11 cellular contexts compared by ENCODE assay signal in the genomic region with DNA sequence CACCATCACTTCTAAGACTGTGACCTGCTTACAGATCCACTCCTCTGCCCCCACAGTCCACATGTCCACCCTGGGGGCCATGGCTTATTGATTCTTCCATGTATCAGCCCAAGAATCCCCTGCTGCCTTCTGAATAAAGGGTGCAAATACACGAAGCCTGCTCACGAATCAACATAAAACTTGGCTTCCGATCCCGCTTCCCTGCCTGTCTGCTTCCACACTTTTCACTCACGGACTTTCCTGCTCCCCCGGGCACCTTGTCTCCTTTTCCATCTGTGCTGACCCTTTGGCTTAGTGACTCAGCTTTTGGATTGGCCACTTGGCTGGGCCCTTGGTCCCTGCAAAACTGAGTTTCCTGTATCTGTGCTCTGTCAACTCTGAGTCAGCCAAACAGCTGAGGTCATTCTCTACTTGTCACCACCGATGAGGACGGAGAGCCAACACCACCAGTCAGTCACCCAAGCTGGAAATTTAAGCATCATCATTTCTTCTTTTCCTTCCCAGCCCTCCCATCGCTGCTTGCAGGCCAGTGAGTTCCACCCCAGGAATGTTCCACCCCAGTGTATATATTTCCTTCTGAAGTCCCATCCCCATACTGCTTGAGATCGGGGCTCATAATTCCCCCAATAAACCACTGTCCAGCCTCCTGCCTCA. TPM values are rescaled to one million over a fixed set of nuclear protein-coding genes. Genes with fewer than 3 reads are reported as not detected.
A peak's percentile ranks its signal among the peaks of the same experiment; 100 is the strongest.
DNase-seq lines count a peak whose midpoint lies in the region; ATAC-seq and TF ChIP-seq lines count a peak whose summit lies in the region.
"Had no signal": no experiment of that assay in that cellular context is flagged by ENCODE, and none has a peak within 500 bp of the region (broad histone marks: within the 10 kb centered on the region; RNA-seq: fewer than 3 reads in every experiment).

No MANE protein-coding gene starts in this region.

- ATAC-seq in omental fat pad (ENCODE audit: low FRiP score) (peak; percentile 86), T-cell (replicated peaks in 1 of 4) (no peak), HG03097 (IDR thresholded peaks at IDR 0.05; ENCODE audit: low FRiP score, unreplicated experiment) (no peak)

- H3K36me3 Mint-ChIP-seq in T-cell = no peaks in the 10 kb centered on the region
- no peaks in the 10 kb centered on the region for H3K36me3 Mint-ChIP-seq in activated CD4-positive, alpha-beta memory T cell treated with anti-CD3 and anti-CD28 coated beads for 36 hours

- H3K4me3 ChIP-seq in fibroblast of mammary gland (ENCODE audit: control insufficient read depth, low read depth, low read length) = peak overlapping the region; percentile 9

- CTCF ChIA-PET in T-cell (lab: Charles Lee) = no interaction called here
- CTCF ChIA-PET in activated CD4-positive, alpha-beta memory T cell treated with anti-CD3 and anti-CD28 coated beads for 36 hours (lab: Charles Lee) = interaction anchor here (1.4 kb wide), 1 partner anchor 176 kb away, joined by 3 read pairs; no protein-coding TSS in a partner anchor

- no peak for TF ChIP-seq CTCF in fibroblast of mammary gland (conservative IDR thresholded peaks at IDR 0.05; ENCODE audit: control insufficient read depth, insufficient read depth, low read depth, low read length)
- TF ChIP-seq CTCF in omental fat pad (IDR thresholded peaks at IDR 0.05) = no peak

- no peaks in the 10 kb centered on the region for H3K4me1 Mint-ChIP-seq in T-cell
- H3K4me1 Mint-ChIP-seq in activated CD4-positive, alpha-beta memory T cell treated with anti-CD3 and anti-CD28 coated beads for 36 hours (ENCODE audit: low read depth) = no peaks in the 10 kb centered on the region

- POLR2A ChIA-PET in T-cell (lab: Charles Lee) = interaction anchor here in 1 of 2 donors (0.7 kb wide), 1 partner anchor 44 kb away, joined by 3 read pairs; no protein-coding TSS in a partner anchor
- POLR2A ChIA-PET in activated CD4-positive, alpha-beta memory T cell treated with anti-CD3 and anti-CD28 coated beads for 36 hours (lab: Charles Lee) = no interaction called here

- peak; percentile 88 for DNase-seq in DMS53 treated with DMSO at 0.1 percent for 48 hours (lab: John Stamatoyannopoulos, UW; ENCODE audit: unreplicated experiment)
- DNase-seq in SK-N-DZ (ENCODE audit: low spot score) = peak; percentile 19
- DNase-seq in fibroblast of mammary gland (ENCODE audit: low read depth) = peak; percentile 98
- no peak for DNase-seq in omental fat pad (ENCODE audit: low spot score)
- no peak for DNase-seq in stimulated activated CD4-positive, alpha-beta T cell treated with anti-CD3 and anti-CD28 coated beads, Interleukin-4, amount 100 ng/mL, for 4 hours
- no peak for DNase-seq in T-cell
- no peak for DNase-seq in activated CD4-positive, alpha-beta memory T cell treated with anti-CD3 and anti-CD28 coated beads for 36 hours
- DNase-seq: activated CD4-positive, alpha-beta T cell treated with anti-CD3 and anti-CD28 coated beads for 48 hours; NCI-H146; posterior cingulate gyrus had no signal

- no peak overlapping the region for H3K4me3 Mint-ChIP-seq in T-cell
- H3K4me3 Mint-ChIP-seq in activated CD4-positive, alpha-beta memory T cell treated with anti-CD3 and anti-CD28 coated beads for 36 hours = no peak overlapping the region

- intact Hi-C loops in activated CD4-positive, alpha-beta memory T cell treated with anti-CD3 and anti-CD28 coated beads for 36 hours (cut with micrococcal nuclease) = no loop called here

- H3K27ac Mint-ChIP-seq in T-cell = no peak overlapping the region
- no peak overlapping the region for H3K27ac Mint-ChIP-seq in activated CD4-positive, alpha-beta memory T cell treated with anti-CD3 and anti-CD28 coated beads for 36 hours

- H3K27me3 Mint-ChIP-seq in T-cell = peaks cover 0 to 3% of the 10 kb centered on the region in 2 donors
- peaks cover 3% of the 10 kb centered on the region for H3K27me3 Mint-ChIP-seq in activated CD4-positive, alpha-beta memory T cell treated with anti-CD3 and anti-CD28 coated beads for 36 hours

- no peaks in the 10 kb centered on the region for H3K9me3 Mint-ChIP-seq in T-cell
- H3K9me3 Mint-ChIP-seq in activated CD4-positive, alpha-beta memory T cell treated with anti-CD3 and anti-CD28 coated beads for 36 hours = no peaks in the 10 kb centered on the region

RNA-seq across cellular contexts. Expression of gene USP12, which starts 11.4 kb away (rescaled TPM):
- 9.9 and 11.5 TPM in 2 replicates for polyA plus RNA-seq in SK-N-DZ (2014; cell fraction: cytosol; rRNA removed)
- 9.3 and 10.7 TPM in 2 replicates for polyA plus RNA-seq in SK-N-DZ (2014; cell fraction: nucleus; rRNA removed)
- total RNA-seq in omental fat pad (10 to 100 TPM; 22.5 to 42.3 (median 31.4) TPM), T-cell (10 to 100 TPM; 20.9 to 43.6 (median 21.8) TPM)
- 10 to 100 TPM; 39.4 to 40.6 TPM for total RNA-seq in activated CD4-positive, alpha-beta memory T cell treated with anti-CD3 and anti-CD28 coated beads for 36 hours

Comparison
In these comparisons a context has a peak if more than half of its experiments do, and no peak if none do; other contexts are left out.
1. DNase-seq: peak in DMS53 treated with DMSO at 0.1 percent for 48 hours (single experiment), SK-N-DZ (single experiment) and fibroblast of mammary gland (single experiment); none in omental fat pad (single experiment), stimulated activated CD4-positive, alpha-beta T cell treated with anti-CD3 and anti-CD28 coated beads, Interleukin-4, amount 100 ng/mL, for 4 hours (0 of 2), T-cell (0 of 34) and activated CD4-positive, alpha-beta memory T cell treated with anti-CD3 and anti-CD28 coated beads for 36 hours (single experiment).